27 cellular contexts compared by ENCODE assay signal in genomic region chr18:41009926-41010325, GRCh38.
"Had no signal": no experiment of that assay in that cellular context is flagged by ENCODE, and none has a peak within 500 bp of the region (broad histone marks: within the 10 kb centered on the region; RNA-seq: fewer than 3 reads in every experiment).

No MANE protein-coding gene starts in this region.

- H3K27me3 Mint-ChIP-seq: memory B cell had no signal

- H3K27me3 ChIP-seq: dorsolateral prefrontal cortex, esophagus muscularis mucosa, foreskin keratinocyte, gastroesophageal sphincter, heart left ventricle, hepatocyte, ovary, sigmoid colon, stomach, thyroid gland, vagina had no signal

- H3K9me3 ChIP-seq: esophagus muscularis mucosa, gastroesophageal sphincter, ovary, psoas muscle, sigmoid colon, stomach, thyroid gland, vagina had no signal

- H3K4me3 Mint-ChIP-seq: memory B cell; natural killer cell; stimulated activated effector memory CD8-positive, alpha-beta T cell treated with anti-CD3 and anti-CD28 coated beads, Interleukin-12 subunit alpha, Interleukin-12 subunit beta, amount 100 ng/mL, for 72 hours had no signal

- H2AFZ ChIP-seq: hepatocyte had no signal

- H3K79me2 ChIP-seq: hepatocyte had no signal

- H3K4me1 Mint-ChIP-seq: memory B cell; natural killer cell; stimulated activated effector memory CD8-positive, alpha-beta T cell treated with anti-CD3 and anti-CD28 coated beads, Interleukin-12 subunit alpha, Interleukin-12 subunit beta, amount 100 ng/mL, for 72 hours had no signal

- H3K36me3 Mint-ChIP-seq: memory B cell; stimulated activated effector memory CD8-positive, alpha-beta T cell treated with anti-CD3 and anti-CD28 coated beads, Interleukin-12 subunit alpha, Interleukin-12 subunit beta, amount 100 ng/mL, for 72 hours had no signal

- H3K27ac ChIP-seq: dorsolateral prefrontal cortex, epithelial cell of prostate, esophagus muscularis mucosa, foreskin keratinocyte, gastroesophageal sphincter, heart left ventricle, hepatocyte, ovary, psoas muscle, sigmoid colon, stomach, thyroid gland, vagina had no signal

- ATAC-seq: foreskin keratinocyte; gastroesophageal sphincter; heart left ventricle; left lobe of liver; natural killer cell; psoas muscle; right cardiac atrium; stimulated activated effector memory CD8-positive, alpha-beta T cell treated with anti-CD3 and anti-CD28 coated beads, Interleukin-12 subunit alpha, Interleukin-12 subunit beta, amount 100 ng/mL, for 72 hours had no signal

- FAIRE-seq: kidney had no signal

- H3K4me2 ChIP-seq: hepatocyte had no signal

- H3K36me3 ChIP-seq: esophagus muscularis mucosa, gastroesophageal sphincter, heart left ventricle, ovary, sigmoid colon, stomach, thyroid gland, vagina had no signal

- H3K4me3 ChIP-seq: dorsolateral prefrontal cortex, esophagus muscularis mucosa, gastroesophageal sphincter, heart left ventricle, hepatocyte, lung, ovary, psoas muscle, sigmoid colon, stomach, thyroid gland, vagina had no signal

- DNase-seq: dorsolateral prefrontal cortex; effector CD4-positive, alpha-beta T cell; foreskin keratinocyte; heart left ventricle; kidney; natural killer cell; occipital lobe; ovary; posterior cingulate gyrus; psoas muscle; right cardiac atrium; sigmoid colon; stimulated activated CD4-positive, alpha-beta T cell treated with anti-CD3 and anti-CD28 coated beads, Interleukin-2, amount 100 ng/mL, for 24 hours; stimulated activated CD4-positive, alpha-beta T cell treated with anti-CD3 and anti-CD28 coated beads, Interleukin-4, amount 100 ng/mL, for 24 hours; stimulated activated naive CD4-positive, alpha-beta T cell treated with Interleukin-2 at 50 U/mL for 16 hours; stomach; thyroid gland; trophoblast cell had no signal

- H3K27ac Mint-ChIP-seq: memory B cell; natural killer cell; stimulated activated effector memory CD8-positive, alpha-beta T cell treated with anti-CD3 and anti-CD28 coated beads, Interleukin-12 subunit alpha, Interleukin-12 subunit beta, amount 100 ng/mL, for 72 hours had no signal

- H3K4me1 ChIP-seq: esophagus muscularis mucosa, foreskin keratinocyte, gastroesophageal sphincter, heart left ventricle, psoas muscle, sigmoid colon, stomach, thyroid gland, vagina had no signal
